ENCODE assay signal across 13 cellular contexts in genomic region chr13:33367186-33367895, GRCh38.
"Had no signal": no experiment of that assay in that cellular context is flagged by ENCODE, and none has a peak within 500 bp of the region (broad histone marks: within the 10 kb centered on the region; RNA-seq: fewer than 3 reads in every experiment).

No MANE protein-coding gene starts in this region.

- H3K4me3 ChIP-seq: breast epithelium, gastroesophageal sphincter, hepatocyte, right atrium auricular region, skin epidermis had no signal

- H3K36me3 ChIP-seq: breast epithelium, right atrium auricular region had no signal

- ATAC-seq: activated CD4-positive, CD25-positive, alpha-beta regulatory T cell treated with anti-CD3 and anti-CD28 coated beads, Interleukin-2, amount 50 U/mL, for 24 hours; gastroesophageal sphincter had no signal

- H3K27ac ChIP-seq: breast epithelium, gastroesophageal sphincter, hepatocyte, right atrium auricular region had no signal

- H2AFZ ChIP-seq: hepatocyte had no signal

- H3K4me1 ChIP-seq: breast epithelium had no signal

- DNase-seq: activated naive CD4-positive, alpha-beta T cell treated with Interleukin-2 at 50 U/mL for 16 hours; activated naive CD8-positive, alpha-beta T cell treated with anti-CD3 and anti-CD28 coated beads, Interleukin-2, amount 50 U/mL, for 24 hours; aorta; natural killer cell; stimulated activated CD4-positive, alpha-beta T cell treated with anti-CD3 and anti-CD28 coated beads, Interleukin-15, amount 100 ng/mL, for 24 hours; stimulated activated CD4-positive, alpha-beta T cell treated with anti-CD3 and anti-CD28 coated beads, Interleukin-4, amount 100 ng/mL, for 1 hour; stimulated activated naive CD4-positive, alpha-beta T cell treated with Interleukin-2 at 50 U/mL for 16 hours had no signal

- H3K27me3 ChIP-seq: breast epithelium, gastroesophageal sphincter, hepatocyte, right atrium auricular region had no signal

- H3K4me2 ChIP-seq: hepatocyte had no signal

- H3K79me2 ChIP-seq: hepatocyte had no signal

- H3K9me3 ChIP-seq: breast epithelium, gastroesophageal sphincter, right atrium auricular region had no signal
